ENCODE assay signal across 33 cellular contexts in the genomic region with DNA sequence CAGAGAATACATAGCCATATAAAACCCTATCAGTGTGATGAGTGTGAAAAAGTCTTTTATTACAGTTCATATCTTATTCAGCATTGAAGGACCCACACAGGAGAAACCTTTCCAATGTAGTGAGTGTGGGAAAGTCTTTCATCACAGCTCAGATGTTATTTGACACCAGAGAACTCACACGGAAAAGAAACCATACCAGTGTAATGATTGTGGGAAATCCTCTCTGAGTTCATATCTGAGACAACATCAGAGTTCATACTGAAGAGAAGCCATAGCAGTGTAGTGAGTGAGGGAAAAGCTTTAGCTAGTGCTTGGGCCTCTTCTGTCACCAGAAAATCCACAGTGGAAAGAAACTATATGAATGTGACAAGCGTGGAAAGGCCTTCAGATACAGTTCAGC. TPM values are rescaled to one million over a fixed set of nuclear protein-coding genes. Genes with fewer than 3 reads are reported as not detected.
DNase-seq lines count a peak whose midpoint lies in the region; ATAC-seq, FAIRE-seq and TF ChIP-seq lines count a peak whose summit lies in the region.
"Had no signal": no experiment of that assay in that cellular context is flagged by ENCODE, and none has a peak within 500 bp of the region (broad histone marks: within the 10 kb centered on the region; RNA-seq: fewer than 3 reads in every experiment).

No MANE protein-coding gene starts in this region.

- TF ChIP-seq POLR2A in K562 (conservative IDR thresholded peaks at IDR 0.05): no peak

- WGBS in K562 (ENCODE audit: insufficient coverage, low coverage, missing lambda C conversion rate): 49% methylated on average over 2 of the region's 2 CpGs

- H3K36me3 Mint-ChIP-seq in natural killer cell: peaks cover 17% of the 10 kb centered on the region
- peaks cover 38% of the 10 kb centered on the region for H3K36me3 Mint-ChIP-seq in osteocyte (ENCODE audit: unreplicated experiment)

- no peak for TF ChIP-seq EP300 in K562 (IDR thresholded peaks at IDR 0.05; ENCODE audit: low read length)

- H3K9me1 ChIP-seq in K562 (ENCODE audit: control insufficient read depth, insufficient read depth, low read length): no peaks in the 10 kb centered on the region

- no peaks in the 10 kb centered on the region for H3K27me3 ChIP-seq in K562 (ENCODE audit: control insufficient read depth in 2 of 2, insufficient read depth in 2 of 2, low read length in 2 of 2)
- H3K27me3 ChIP-seq: BE2C; BLaER1; BLaER1 treated with 17β-estradiol and CSF1 and Interleukin-3, amounts not matched to agents 10 nM and 100 nM had no signal

- H3K79me2 ChIP-seq in K562 (ENCODE audit: control insufficient read depth, insufficient read depth, low read length): no peaks in the 10 kb centered on the region

- in situ Hi-C loops in K562 (cut with MboI): no loop called here

- no peaks in the 10 kb centered on the region for H4K20me1 ChIP-seq in K562 (replicated peaks; ENCODE audit: control insufficient read depth, insufficient read depth, low read length)
- H4K20me1 ChIP-seq: BLaER1 had no signal

- no peak overlapping the region for H3K9ac ChIP-seq in K562 (ENCODE audit: insufficient read depth in 1 of 2, low read depth in 2 of 2, low read length in 2 of 2)
- H3K9ac ChIP-seq: BLaER1; BLaER1 treated with 17β-estradiol and CSF1 and Interleukin-3, amounts not matched to agents 10 nM and 100 nM had no signal

- H3K4me2 ChIP-seq in K562 (ENCODE audit: insufficient read depth, low read length): no peak overlapping the region
- H3K4me2 ChIP-seq: A549; BLaER1; BLaER1 treated with 17β-estradiol and CSF1 and Interleukin-3, amounts not matched to agents 10 nM and 100 nM had no signal

- ATAC-seq in K562 (no peak), natural killer cell (no peak)
- ATAC-seq: A549; CD8-positive, alpha-beta T cell had no signal

- H3K4me1 ChIP-seq in HEK293 (ENCODE audit: control insufficient read depth, insufficient read depth, low read length): no peaks in the 10 kb centered on the region
- no peaks in the 10 kb centered on the region for H3K4me1 ChIP-seq in K562 (replicated peaks in 1 of 2; ENCODE audit: control insufficient read depth in 2 of 2, insufficient read depth in 2 of 2, low read length in 2 of 2)
- H3K4me1 ChIP-seq: A549; BE2C; BLaER1; BLaER1 treated with 17β-estradiol and CSF1 and Interleukin-3, amounts not matched to agents 10 nM and 100 nM; Caco-2 had no signal

- H2AFZ ChIP-seq in K562 (ENCODE audit: low read depth, low read length): no peak overlapping the region

- H3K27me3 Mint-ChIP-seq in natural killer cell (ENCODE audit: low read depth in 2 of 2): no peaks in the 10 kb centered on the region
- no peaks in the 10 kb centered on the region for H3K27me3 Mint-ChIP-seq in osteocyte (ENCODE audit: unreplicated experiment)
- H3K27me3 Mint-ChIP-seq: B cell; CD4-positive, alpha-beta memory T cell; CD4-positive, alpha-beta T cell; CD4-positive, CD25-positive, alpha-beta regulatory T cell; CD8-positive, alpha-beta memory T cell had no signal

- H3K4me3 ChIP-seq in HEK293 (ENCODE audit: low read depth, low read length) (no peak overlapping the region), K562 (no peak overlapping the region)
- H3K4me3 ChIP-seq: A549; BLaER1; BLaER1 treated with 17β-estradiol and CSF1 and Interleukin-3, amounts not matched to agents 10 nM and 100 nM had no signal

- H3K9me3 Mint-ChIP-seq in natural killer cell: no peaks in the 10 kb centered on the region
- no peaks in the 10 kb centered on the region for H3K9me3 Mint-ChIP-seq in osteocyte (ENCODE audit: unreplicated experiment)
- H3K9me3 Mint-ChIP-seq: CD14-positive monocyte; CD4-positive, alpha-beta T cell; CD8-positive, alpha-beta memory T cell; CD8-positive, alpha-beta T cell had no signal

- H3K27ac ChIP-seq in HEK293 (ENCODE audit: extremely low read depth, low read depth, low read length) (no peak overlapping the region), K562 (ENCODE audit: extremely low read depth, low read depth, low read length) (no peak overlapping the region)
- H3K27ac ChIP-seq: 22Rv1; A549; BLaER1; BLaER1 treated with 17β-estradiol and CSF1 and Interleukin-3, amounts not matched to agents 10 nM and 100 nM; C4-2B had no signal

- peaks cover 27 to 59% of the 10 kb centered on the region in 2 experiments for H3K36me3 ChIP-seq in HEK293 (ENCODE audit: control insufficient read depth in 2 of 2, insufficient read depth in 1 of 2, low read length in 2 of 2)
- H3K36me3 ChIP-seq in K562 (ENCODE audit: control insufficient read depth, insufficient read depth, low read length): peaks cover 61% of the 10 kb centered on the region

- H3K4me3 Mint-ChIP-seq in natural killer cell (no peak overlapping the region), osteocyte (ENCODE audit: unreplicated experiment) (no peak overlapping the region)
- H3K4me3 Mint-ChIP-seq: B cell; CD14-positive monocyte; CD4-positive, alpha-beta memory T cell; CD4-positive, alpha-beta T cell; CD4-positive, CD25-positive, alpha-beta regulatory T cell; CD8-positive, alpha-beta memory T cell; CD8-positive, alpha-beta T cell had no signal

- H3K4me1 Mint-ChIP-seq in natural killer cell (no peaks in the 10 kb centered on the region), osteocyte (ENCODE audit: unreplicated experiment) (no peaks in the 10 kb centered on the region)
- H3K4me1 Mint-ChIP-seq: B cell; CD14-positive monocyte; CD4-positive, alpha-beta memory T cell; CD8-positive, alpha-beta memory T cell had no signal

- no peak for DNase-seq in K562 (ENCODE audit: extremely low read depth in 1 of 4, low spot score in 3 of 4)
- DNase-seq in natural killer cell: no peak
- no peak for DNase-seq in osteocyte (ENCODE audit: extremely low spot score, unreplicated experiment)
- DNase-seq: 8988T; ACHN; AML-193; BE2C; C1 segment of cervical spinal cord; Caco-2; Calu3; CD4-positive, alpha-beta memory T cell; CD4-positive, alpha-beta T cell; CD4-positive, CD25-positive, alpha-beta regulatory T cell; CD8-positive, alpha-beta memory T cell; CD8-positive, alpha-beta T cell; COR-L47; DMS 273 treated with DMSO at 0.1 percent for 48 hours; DMS153; DMS53; DMS79; DMS79 treated with DMSO at 0.1 percent for 48 hours; DND-41; EL had no signal

- TF ChIP-seq RAD21 in K562 (CRISPR knock-in tag; conservative IDR thresholded peaks at IDR 0.05 in 1 of 2, IDR thresholded peaks at IDR 0.05 in 1 of 2): no peak

- TF ChIP-seq CTCF in HEK293 (tag by site-specific recombination; IDR thresholded peaks at IDR 0.05) (no peak), K562 (IDR thresholded peaks at IDR 0.05 in 2 of 3, conservative IDR thresholded peaks at IDR 0.05 in 1 of 3; ENCODE audit: insufficient read depth in 2 of 3, low read depth in 1 of 3, low read length in 3 of 3) (no peak), natural killer cell (IDR thresholded peaks at IDR 0.05) (no peak), osteocyte (IDR thresholded peaks at IDR 0.05) (no peak)

- BruUV-seq in K562 (replicated peaks; lab: Mats Ljungman, UMichigan): no TSS peak

- POLR2A ChIA-PET in HEK293 (lab: Yijun Ruan, JAX): interaction anchor here (1.6 to 1.8 kb wide), 2 partner anchors 9 to 11 kb away, joined by 3 to 10 read pairs; partner anchors contain the start of gene ZSCAN16
- POLR2A ChIA-PET in K562 (lab: Yijun Ruan, JAX): interaction anchor here (0.6 to 3.0 kb wide), 6 partner anchors 11 to 238 kb away, joined by 3 to 17 read pairs (median 4); a partner anchor contains a TSS

- H3K9me3 ChIP-seq in HEK293 (ENCODE audit: control insufficient read depth, insufficient read depth, low read depth, low read length): no peaks in the 10 kb centered on the region
- H3K9me3 ChIP-seq in K562 (replicated peaks; ENCODE audit: control insufficient read depth, insufficient read depth, low read depth, low read length): no peaks in the 10 kb centered on the region
- H3K9me3 ChIP-seq: A549; BE2C; BLaER1; BLaER1 treated with 17β-estradiol and CSF1 and Interleukin-3, amounts not matched to agents 10 nM and 100 nM; Caco-2 had no signal

- intact Hi-C loops in K562 (cut with micrococcal nuclease) (no loop called here), natural killer cell (cut with micrococcal nuclease) (no loop called here)

- FAIRE-seq in K562 (lab: Jason Lieb, UNC): no peak
- FAIRE-seq: A204.1, A549, D721Med had no signal

- CTCF ChIA-PET in HEK293 (lab: Yijun Ruan, JAX): interaction anchor here (0.6 to 1.1 kb wide), 3 partner anchors 11 to 938 kb away, joined by 3 to 6 read pairs (median 3); no protein-coding TSS in a partner anchor
- CTCF ChIA-PET in K562 (lab: Yijun Ruan, JAX; ENCODE audit: low intra/inter-chr PET ratio): no interaction called here

- H3K27ac Mint-ChIP-seq in natural killer cell: no peak overlapping the region
- H3K27ac Mint-ChIP-seq in osteocyte (ENCODE audit: unreplicated experiment): no peak overlapping the region
- H3K27ac Mint-ChIP-seq: B cell; CD14-positive monocyte; CD4-positive, alpha-beta T cell; CD4-positive, CD25-positive, alpha-beta regulatory T cell; CD8-positive, alpha-beta T cell had no signal

RNA-seq across cellular contexts. Expression of gene ZSCAN16, which starts 8.6 kb away (rescaled TPM):
- not detected in 2 replicates for total RNA-seq in K562 (2011; cell fraction: chromatin; rRNA removed; ENCODE audit: low replicate concordance)
- not detected in 2 replicates for total RNA-seq in K562 (2011; cell fraction: nucleolus; rRNA removed)
- not detected in 2 replicates for total RNA-seq in K562 (2011; cell fraction: nucleoplasm; rRNA removed)
- total RNA-seq in K562 (2014; rRNA removed) (not detected in 2 replicates), K562 (2014; rRNA removed; fragmentation: Illumina TruSeq; extraction: Trizol) (not detected in 2 replicates), K562 (2015; rRNA removed; fragmentation: Illumina TruSeq; extraction: Trizol) (not detected in 2 replicates), K562 (2021) (not detected in 2 replicates), natural killer cell (1 to 10 TPM; 7.7 to 9.1 (median 7.8) TPM), osteocyte (4.8 and 5.1 TPM in 2 replicates)
- polyA plus RNA-seq in K562 (2011; rRNA removed) (0.20 TPM in 1 of 2 replicates, not detected in the other), K562 (2014; fragmentation: Illumina TruSeq; extraction: Trizol) (not detected in 2 replicates), K562 (2014; fragmentation: Nextera tagmentation; extraction: Ambion mirVana) (under 1 TPM in 1 of 2 experiments, not detected in 1; 0.08 TPM), K562 (2014; rRNA removed) (not detected in 2 replicates)
- 0.04 TPM in 1 of 2 replicates, not detected in the other for polyA plus RNA-seq in K562 (2011; cell fraction: cytosol; rRNA removed)
- polyA plus RNA-seq in K562 (2011; cell fraction: nucleus; rRNA removed): 0.22 TPM in 1 of 2 replicates, not detected in the other
- 0.09 TPM in 1 of 2 replicates, not detected in the other for polyA plus RNA-seq in K562 (2012)
- polyA minus RNA-seq in K562 (2011; rRNA and poly(A)+ RNA removed): 0.33 TPM in 1 of 2 replicates, not detected in the other
- not detected in 2 replicates for polyA minus RNA-seq in K562 (2011; cell fraction: cytosol; rRNA and poly(A)+ RNA removed)
- 0.44 TPM in 1 of 2 replicates, not detected in the other for polyA minus RNA-seq in K562 (2011; cell fraction: nucleus; rRNA and poly(A)+ RNA removed)

RNA-seq across cellular contexts. Expression of gene ZKSCAN8, which starts 25.9 kb away (rescaled TPM):
- total RNA-seq in K562 (2011; cell fraction: chromatin; rRNA removed; ENCODE audit: low replicate concordance): 36.9 and 61.9 TPM in 2 replicates
- 15.2 and 22.2 TPM in 2 replicates for total RNA-seq in K562 (2011; cell fraction: nucleolus; rRNA removed)
- 40.5 and 82.1 TPM in 2 replicates for total RNA-seq in K562 (2011; cell fraction: nucleoplasm; rRNA removed)
- 12.4 and 15.4 TPM in 2 replicates for total RNA-seq in K562 (2014; rRNA removed)
- total RNA-seq in K562 (2014; rRNA removed; fragmentation: Illumina TruSeq; extraction: Trizol): 21.7 and 25.3 TPM in 2 replicates
- 21.4 and 21.7 TPM in 2 replicates for total RNA-seq in K562 (2015; rRNA removed; fragmentation: Illumina TruSeq; extraction: Trizol)
- 26.7 and 29.9 TPM in 2 replicates for total RNA-seq in K562 (2021)
- polyA plus RNA-seq in K562 (2011; rRNA removed): 22.1 and 40.4 TPM in 2 replicates
- polyA plus RNA-seq in K562 (2011; cell fraction: cytosol; rRNA removed): 7.6 and 24.2 TPM in 2 replicates
- 103 and 115 TPM in 2 replicates for polyA plus RNA-seq in K562 (2011; cell fraction: nucleus; rRNA removed)
- polyA plus RNA-seq in K562 (2012): 15.2 and 22.1 TPM in 2 replicates
- 35.5 and 37.7 TPM in 2 replicates for polyA plus RNA-seq in K562 (2014; fragmentation: Illumina TruSeq; extraction: Trizol)
- 1 to 10 TPM; 3.3 to 7.1 TPM for polyA plus RNA-seq in K562 (2014; fragmentation: Nextera tagmentation; extraction: Ambion mirVana)
- 21.8 and 24.4 TPM in 2 replicates for polyA plus RNA-seq in K562 (2014; rRNA removed)
- 37.0 and 56.3 TPM in 2 replicates for polyA minus RNA-seq in K562 (2011; rRNA and poly(A)+ RNA removed)
- polyA minus RNA-seq in K562 (2011; cell fraction: cytosol; rRNA and poly(A)+ RNA removed): 24.8 and 28.7 TPM in 2 replicates
- polyA minus RNA-seq in K562 (2011; cell fraction: nucleus; rRNA and poly(A)+ RNA removed): 22.8 and 48.3 TPM in 2 replicates
- total RNA-seq in natural killer cell: 10 to 100 TPM; 38.0 to 42.5 (median 39.2) TPM
- total RNA-seq in osteocyte: 34.7 and 36.3 TPM in 2 replicates

RNA-seq across cellular contexts. Expression of gene ZNF165, which starts 35.4 kb away (rescaled TPM):
- 1.3 and 1.5 TPM in 2 replicates for total RNA-seq in K562 (2011; cell fraction: chromatin; rRNA removed; ENCODE audit: low replicate concordance)
- 1.2 and 1.5 TPM in 2 replicates for total RNA-seq in K562 (2011; cell fraction: nucleolus; rRNA removed)
- total RNA-seq in K562 (2011; cell fraction: nucleoplasm; rRNA removed): 1.8 and 2.4 TPM in 2 replicates
- total RNA-seq in K562 (2014; rRNA removed) (1.2 and 1.5 TPM in 2 replicates), K562 (2014; rRNA removed; fragmentation: Illumina TruSeq; extraction: Trizol) (1.7 and 2.1 TPM in 2 replicates), K562 (2015; rRNA removed; fragmentation: Illumina TruSeq; extraction: Trizol) (2.1 and 2.3 TPM in 2 replicates), K562 (2021) (1.1 and 1.2 TPM in 2 replicates), natural killer cell (1 to 10 TPM in 1 of 3 donors, under 1 TPM in 2; 0.61 to 2.2 (median 0.85) TPM), osteocyte (0.32 and 0.78 TPM in 2 replicates)
- polyA plus RNA-seq in K562 (2011; rRNA removed) (1.0 and 1.2 TPM in 2 replicates), K562 (2014; fragmentation: Illumina TruSeq; extraction: Trizol) (1.0 and 1.3 TPM in 2 replicates), K562 (2014; fragmentation: Nextera tagmentation; extraction: Ambion mirVana) (1 to 10 TPM; 2.5 to 3.6 TPM), K562 (2014; rRNA removed) (0.82 and 1.2 TPM in 2 replicates)
- 0.36 and 0.41 TPM in 2 replicates for polyA plus RNA-seq in K562 (2011; cell fraction: cytosol; rRNA removed)
- 1.1 and 1.9 TPM in 2 replicates for polyA plus RNA-seq in K562 (2011; cell fraction: nucleus; rRNA removed)
- polyA plus RNA-seq in K562 (2012): 0.99 and 1.8 TPM in 2 replicates
- 1.3 and 2.2 TPM in 2 replicates for polyA minus RNA-seq in K562 (2011; rRNA and poly(A)+ RNA removed)
- not detected in 2 replicates for polyA minus RNA-seq in K562 (2011; cell fraction: cytosol; rRNA and poly(A)+ RNA removed)
- 1.2 and 3.4 TPM in 2 replicates for polyA minus RNA-seq in K562 (2011; cell fraction: nucleus; rRNA and poly(A)+ RNA removed)

Comparison
In these comparisons a context has a peak if more than half of its experiments do, and no peak if none do; other contexts are left out.
1. Of the 44 proteins assayed by ChIP-seq in both K562 and HEK293: peak only in K562: TRIM28; only in HEK293: SETDB1; in both: none; in neither: 42.